Comparison of ENCODE assay signal across 17 cellular contexts in the genomic region with DNA sequence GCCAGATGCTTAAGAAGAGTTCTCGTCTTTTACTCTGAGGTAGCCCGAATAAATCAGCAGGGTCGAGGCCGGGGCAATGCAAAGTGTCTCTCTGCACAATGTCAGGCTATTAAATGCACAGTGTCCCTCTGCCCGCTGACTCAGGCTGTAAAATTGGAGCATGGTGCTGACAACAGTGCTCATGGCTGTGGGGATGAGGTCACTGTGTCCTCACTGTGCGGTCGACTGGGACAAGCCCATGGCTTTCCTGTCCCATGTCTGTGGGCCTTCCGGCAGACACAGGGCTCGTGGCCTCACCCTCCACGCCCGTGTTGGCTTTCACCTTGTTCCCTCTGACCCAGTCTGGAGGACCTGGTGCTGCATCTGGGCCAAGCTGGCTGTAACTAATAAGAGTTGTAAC. TPM values are rescaled to one million over a fixed set of nuclear protein-coding genes. Genes with fewer than 3 reads are reported as not detected.
A peak's percentile ranks its signal among the peaks of the same experiment; 100 is the strongest.
DNase-seq lines count a peak whose midpoint lies in the region; ATAC-seq, FAIRE-seq and TF ChIP-seq lines count a peak whose summit lies in the region.
"Had no signal": no experiment of that assay in that cellular context is flagged by ENCODE, and none has a peak within 500 bp of the region (broad histone marks: within the 10 kb centered on the region; RNA-seq: fewer than 3 reads in every experiment).

No MANE protein-coding gene starts in this region.

- DNase-seq in Daoy (ENCODE audit: low read depth) (peak; percentile 82), RCC 7860 (ENCODE audit: low spot score) (peak; percentile 80), cardiac muscle cell (ENCODE audit: low read depth in 1 of 2, low spot score in 1 of 2) (no peak), neural crest cell (ENCODE audit: low read depth, low spot score) (no peak), NK-92 (lab: John Stamatoyannopoulos, UW; ENCODE audit: unreplicated experiment) (no peak), OCI-M1 (lab: John Stamatoyannopoulos, UW) (no peak), uterus (no peak)
- DNase-seq: activated CD4-positive, alpha-beta T cell treated with anti-CD3 and anti-CD28 coated beads for 1 hour; activated CD8-positive, alpha-beta memory T cell treated with anti-CD3 and anti-CD28 coated beads, Interleukin-2, amount 50 U/mL, for 48 hours; activated naive CD4-positive, alpha-beta T cell treated with anti-CD3 and anti-CD28 coated beads for 36 hours; CD4-positive, alpha-beta T cell; effector CD8-positive, alpha-beta T cell; mammary epithelial cell; NCI-H446 treated with DMSO at 0.1 percent for 48 hours; occipital lobe; RPMI8226 had no signal

- H3K27me3 Mint-ChIP-seq in neural crest cell (ENCODE audit: low read depth), result no peaks in the 10 kb centered on the region
- H3K27me3 Mint-ChIP-seq: CD4-positive, alpha-beta T cell had no signal

- H3K4me3 ChIP-seq in cardiac muscle cell (no peak overlapping the region), uterus (no peak overlapping the region)

- peak; percentile 87 for FAIRE-seq in RCC 7860 (lab: Jason Lieb, UNC)

- ATAC-seq in HG03175 (IDR thresholded peaks at IDR 0.05; ENCODE audit: unreplicated experiment), result no peak

- peak overlapping the region; percentile 78 for H3K27ac Mint-ChIP-seq in neural crest cell (ENCODE audit: unreplicated experiment)
- H3K27ac Mint-ChIP-seq: activated naive CD4-positive, alpha-beta T cell treated with anti-CD3 and anti-CD28 coated beads for 36 hours; CD4-positive, alpha-beta T cell had no signal

- H3K36me3 ChIP-seq in cardiac muscle cell (no peaks in the 10 kb centered on the region), uterus (no peaks in the 10 kb centered on the region)

- H3K27ac ChIP-seq in cardiac muscle cell, result peak overlapping the region; percentile 76
- no peak overlapping the region for H3K27ac ChIP-seq in uterus

- H3K4me1 ChIP-seq in cardiac muscle cell (ENCODE audit: low read depth), result peaks cover 7% of the 10 kb centered on the region
- no peaks in the 10 kb centered on the region for H3K4me1 ChIP-seq in uterus

- peaks cover 26% of the 10 kb centered on the region for H3K4me1 Mint-ChIP-seq in neural crest cell

- no peaks in the 10 kb centered on the region for H3K9me3 ChIP-seq in cardiac muscle cell (ENCODE audit: low read depth)
- H3K9me3 ChIP-seq in uterus, result no peaks in the 10 kb centered on the region

- H3K9me3 Mint-ChIP-seq in neural crest cell, result no peaks in the 10 kb centered on the region
- H3K9me3 Mint-ChIP-seq: activated naive CD4-positive, alpha-beta T cell treated with anti-CD3 and anti-CD28 coated beads for 36 hours; CD4-positive, alpha-beta T cell had no signal

- H3K4me3 Mint-ChIP-seq in neural crest cell, result no peak overlapping the region
- H3K4me3 Mint-ChIP-seq: activated naive CD4-positive, alpha-beta T cell treated with anti-CD3 and anti-CD28 coated beads for 36 hours; CD4-positive, alpha-beta T cell had no signal

- no peaks in the 10 kb centered on the region for H3K27me3 ChIP-seq in cardiac muscle cell
- H3K27me3 ChIP-seq in uterus, result no peaks in the 10 kb centered on the region

- no peak for TF ChIP-seq POLR2A in uterus (IDR thresholded peaks at IDR 0.05)

- TF ChIP-seq CTCF in cardiac muscle cell (IDR thresholded peaks at IDR 0.05; ENCODE audit: low read depth, low read length), result no peak
- TF ChIP-seq CTCF in neural crest cell (conservative IDR thresholded peaks at IDR 0.05), result no peak
- no peak for TF ChIP-seq CTCF in uterus (IDR thresholded peaks at IDR 0.05)

- intact Hi-C loops in uterus (cut with DNase I; ENCODE audit: low total_unique reads), result no loop called here

- H3K36me3 Mint-ChIP-seq in neural crest cell (ENCODE audit: low read depth), result no peaks in the 10 kb centered on the region

RNA-seq across cellular contexts. Expression of a gene that starts 14.6 kb away (rescaled TPM):
- total RNA-seq in Daoy (2014; rRNA removed; shearing (Covaris generic)), result 193 and 305 TPM in 2 replicates
- 714 and 748 TPM in 2 replicates for total RNA-seq in cardiac muscle cell
- 215 and 243 TPM in 2 replicates for polyA plus RNA-seq in cardiac muscle cell
- 254 and 265 TPM in 2 replicates for total RNA-seq in neural crest cell
- total RNA-seq in uterus, result 10 to 100 TPM in 3 of 4 donors, 1 to 10 TPM in 1; 4.6 to 76.2 (median 28.2) TPM

Comparison
In these comparisons a context has a peak if more than half of its experiments do, and no peak if none do; other contexts are left out.
1. DNase-seq: peak in Daoy (single experiment) and RCC 7860 (single experiment); none in cardiac muscle cell (0 of 2), neural crest cell (single experiment), NK-92 (single experiment), OCI-M1 (single experiment) and uterus (0 of 2).